In genomic region chr16:75096730-75097129, GRCh38 we compare ENCODE assay signal across 9 cellular contexts. TPM values are rescaled to one million over a fixed set of nuclear protein-coding genes. Genes with fewer than 3 reads are reported as not detected.
DNase-seq lines count a peak whose midpoint lies in the region; ATAC-seq, FAIRE-seq and TF ChIP-seq lines count a peak whose summit lies in the region.
"Had no signal": no experiment of that assay in that cellular context is flagged by ENCODE, and none has a peak within 500 bp of the region (broad histone marks: within the 10 kb centered on the region; RNA-seq: fewer than 3 reads in every experiment).

No MANE protein-coding gene starts in this region.

- FAIRE-seq in GM12891 (lab: Jason Lieb, UNC) = no peak

- TF ChIP-seq CTCF in Loucy (conservative IDR thresholded peaks at IDR 0.05; ENCODE audit: low read length) (peak; percentile 42; the same call in 1 of the 2 replicates), epithelial cell of proximal tubule (conservative IDR thresholded peaks at IDR 0.05; ENCODE audit: low read depth, low read length) (peak; percentile 21), prostate gland (IDR thresholded peaks at IDR 0.05) (peak; percentile 27 to 68 (median 56)), GM10266 (IDR thresholded peaks at IDR 0.05; ENCODE audit: control insufficient read depth, insufficient read depth, low read depth, missing control alignments) (no peak)

- H2AFZ ChIP-seq in Loucy (ENCODE audit: low read length) = no peak overlapping the region

- DNase-seq in NCI-H1105 treated with DMSO at 0.1 percent for 48 hours (lab: John Stamatoyannopoulos, UW) (peak; percentile 7), NCI-H1105 (lab: John Stamatoyannopoulos, UW) (no peak), epithelial cell of proximal tubule (ENCODE audit: low read depth) (no peak), prostate gland (ENCODE audit: low spot score) (peak; percentile 87), GM12891 (ENCODE audit: insufficient read length, low spot score) (no peak), GM10266 (ENCODE audit: extremely low spot score) (no peak)
- DNase-seq: NCI-H1092 treated with DMSO at 0.1 percent for 48 hours had no signal

- peaks cover 6% of the 10 kb centered on the region; the same call in 1 of the 2 replicates for H3F3A ChIP-seq in Loucy (ENCODE audit: low read depth)

- H3K36me3 Mint-ChIP-seq in stimulated activated memory B cell treated with anti-CD40 and anti-IgM and Interleukin-4, amounts not matched to agents 10 μg/mL and 1 μg/mL and 100 μg/mL, for 72 hours = no peaks in the 10 kb centered on the region

- no peak overlapping the region for H3K27ac Mint-ChIP-seq in stimulated activated memory B cell treated with anti-CD40 and anti-IgM and Interleukin-4, amounts not matched to agents 10 μg/mL and 1 μg/mL and 100 μg/mL, for 72 hours

- no peaks in the 10 kb centered on the region for H3K27me3 ChIP-seq in Loucy (ENCODE audit: insufficient read depth, low read length, poor library complexity, severe bottlenecking)
- H3K27me3 ChIP-seq in prostate gland (replicated peaks; ENCODE audit: insufficient read depth) = no peaks in the 10 kb centered on the region

- H3K4me3 ChIP-seq in Loucy (ENCODE audit: low read length, poor library complexity, severe bottlenecking) = no peak overlapping the region
- H3K4me3 ChIP-seq in epithelial cell of proximal tubule (ENCODE audit: low read depth, low read length) = no peak overlapping the region
- no peak overlapping the region for H3K4me3 ChIP-seq in prostate gland

- peaks cover 98% of the 10 kb centered on the region for H3K79me2 ChIP-seq in Loucy (ENCODE audit: insufficient read depth, low read length)

- TF ChIP-seq POLR2A in prostate gland (IDR thresholded peaks at IDR 0.05) = no peak
- TF ChIP-seq POLR2A in GM12891 (IDR thresholded peaks at IDR 0.05; ENCODE audit: low read depth, low read length) = no peak

- H3K9me3 Mint-ChIP-seq in stimulated activated memory B cell treated with anti-CD40 and anti-IgM and Interleukin-4, amounts not matched to agents 10 μg/mL and 1 μg/mL and 100 μg/mL, for 72 hours = no peaks in the 10 kb centered on the region

- peaks cover 25% of the 10 kb centered on the region for H3K4me1 Mint-ChIP-seq in stimulated activated memory B cell treated with anti-CD40 and anti-IgM and Interleukin-4, amounts not matched to agents 10 μg/mL and 1 μg/mL and 100 μg/mL, for 72 hours

- H3K9me3 ChIP-seq in Loucy (ENCODE audit: insufficient read depth, low read depth, low read length) = no peaks in the 10 kb centered on the region
- H3K9me3 ChIP-seq in prostate gland = no peaks in the 10 kb centered on the region

- peak overlapping the region; percentile 39 to 52 for H3K27ac ChIP-seq in prostate gland

- peaks cover under 1% of the 10 kb centered on the region for H3K27me3 Mint-ChIP-seq in stimulated activated memory B cell treated with anti-CD40 and anti-IgM and Interleukin-4, amounts not matched to agents 10 μg/mL and 1 μg/mL and 100 μg/mL, for 72 hours

- H3K36me3 ChIP-seq in Loucy (ENCODE audit: insufficient read depth, low read length) (peaks cover 60% of the 10 kb centered on the region; the same call in 1 of the 2 replicates), prostate gland (no peaks in the 10 kb centered on the region)

- ATAC-seq in stimulated activated memory B cell treated with anti-CD40 and anti-IgM and Interleukin-4, amounts not matched to agents 10 μg/mL and 1 μg/mL and 100 μg/mL, for 72 hours = no peak

- peaks cover 73% of the 10 kb centered on the region for H4K20me1 ChIP-seq in Loucy (ENCODE audit: insufficient read depth, low read length, poor library complexity, severe bottlenecking)

- peaks cover 52% of the 10 kb centered on the region for H3K4me1 ChIP-seq in Loucy (ENCODE audit: insufficient read depth, low read length, poor library complexity, severe bottlenecking)
- H3K4me1 ChIP-seq in prostate gland (replicated peaks) = peaks cover 15% of the 10 kb centered on the region

- intact Hi-C loops in prostate gland (cut with DNase I) = no loop called here

- no peak overlapping the region for H3K4me3 Mint-ChIP-seq in stimulated activated memory B cell treated with anti-CD40 and anti-IgM and Interleukin-4, amounts not matched to agents 10 μg/mL and 1 μg/mL and 100 μg/mL, for 72 hours

- WGBS in prostate gland = 34% methylated on average over 7 of the region's 7 CpGs

- H3K9me2 ChIP-seq in Loucy (replicated peaks; ENCODE audit: low read depth, low read length) = no peaks in the 10 kb centered on the region

- H3K9ac ChIP-seq in Loucy (ENCODE audit: low read depth, low read length, poor library complexity, severe bottlenecking) = no peak overlapping the region

- H3K4me2 ChIP-seq in Loucy (ENCODE audit: low read depth, low read length, poor library complexity, severe bottlenecking) = no peak overlapping the region

TF ChIP-seq in GM12891, 5 proteins besides CTCF, POLR2A, EP300 and RAD21:
- no peak for TF ChIP-seq POLR2AphosphoS5 (IDR thresholded peaks at IDR 0.05; ENCODE audit: low read depth, low read length)
- TF ChIP-seq POU2F2 (IDR thresholded peaks at IDR 0.05; ENCODE audit: low read depth, low read length) = no peak
- TF ChIP-seq PAX5 (IDR thresholded peaks at IDR 0.05; ENCODE audit: insufficient read depth, low read length, severe bottlenecking) = no peak
- no peak for TF ChIP-seq TAF1 (IDR thresholded peaks at IDR 0.05; ENCODE audit: low read depth, low read length)
- TF ChIP-seq SPI1 (IDR thresholded peaks at IDR 0.05; ENCODE audit: low read depth, low read length) = no peak

RNA-seq across cellular contexts. Expression of gene LDHD, which starts 19.9 kb away (rescaled TPM):
- 0.12 TPM in 1 of 2 replicates, not detected in the other for total RNA-seq in epithelial cell of proximal tubule
- total RNA-seq in prostate gland = 10 to 100 TPM; 26.6 to 55.3 TPM
- polyA plus RNA-seq in GM12891 (2012; ENCODE audit: low read depth, missing spikeins) = 0.05 TPM

RNA-seq across cellular contexts. Expression of gene ZFP1, which starts 51.6 kb away (rescaled TPM):
- total RNA-seq in epithelial cell of proximal tubule (8.1 and 9.2 TPM in 2 replicates), prostate gland (10 to 100 TPM in 1 of 2 donors, 1 to 10 TPM in 1; 9.8 to 10.3 TPM)
- polyA plus RNA-seq in GM12891 (2012; ENCODE audit: low read depth, missing spikeins) = 6.8 TPM

Comparison
In these comparisons a context has a peak if more than half of its experiments do, and no peak if none do; other contexts are left out.
1. DNase-seq: peak in NCI-H1105 treated with DMSO at 0.1 percent for 48 hours (single experiment) and prostate gland (single experiment); none in NCI-H1105 (single experiment), epithelial cell of proximal tubule (single experiment), GM12891 (single experiment) and GM10266 (single experiment).
2. RNA of gene LDHD, which starts 19.9 kb away (total RNA-seq): 26.6 to 55.3 TPM in prostate gland; 0.12 TPM in epithelial cell of proximal tubule; every median in the first group is over 10 times any median in the second.